ENCODE assay signal across 14 cellular contexts in the genomic region with DNA sequence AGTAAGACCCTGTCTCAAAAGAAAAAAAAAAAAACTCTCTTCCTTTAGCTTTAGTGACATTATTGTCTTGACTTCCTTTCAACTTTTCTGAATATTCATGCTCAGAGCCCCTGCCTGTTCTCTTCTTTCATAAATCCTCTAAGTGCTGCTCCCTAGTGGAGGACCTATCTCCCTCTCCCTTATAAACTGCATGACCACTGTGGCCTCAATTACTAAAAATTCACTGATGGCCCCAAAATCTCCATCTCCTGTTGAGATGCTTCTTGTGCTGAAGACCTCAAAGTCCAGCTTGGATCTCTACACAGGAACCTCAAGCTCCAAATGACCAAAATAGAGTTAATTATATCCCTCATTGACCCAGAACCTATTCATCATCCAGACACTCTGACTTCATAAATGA. TPM values are rescaled to one million over a fixed set of nuclear protein-coding genes. Genes with fewer than 3 reads are reported as not detected.
DNase-seq lines count a peak whose midpoint lies in the region; ATAC-seq, FAIRE-seq and TF ChIP-seq lines count a peak whose summit lies in the region.
"Had no signal": no experiment of that assay in that cellular context is flagged by ENCODE, and none has a peak within 500 bp of the region (broad histone marks: within the 10 kb centered on the region; RNA-seq: fewer than 3 reads in every experiment).

No MANE protein-coding gene starts in this region.

- H3K9me3 ChIP-seq in A673 (ENCODE audit: low read depth, low read length, poor library complexity, severe bottlenecking) (no peaks in the 10 kb centered on the region), tibial nerve (no peaks in the 10 kb centered on the region)

- TF ChIP-seq POLR2A in H54 (IDR thresholded peaks at IDR 0.05; ENCODE audit: low read depth, low read length) (no peak), tibial nerve (IDR thresholded peaks at IDR 0.05) (no peak)

- CTCF ChIA-PET in A673 (lab: Charles Lee), result no interaction called here

- POLR2A ChIA-PET in A673 (lab: Charles Lee; ENCODE audit: low non-redundant PET), result no interaction called here

- no peak for FAIRE-seq in H54 (lab: Jason Lieb, UNC)
- FAIRE-seq: frontal cortex had no signal

- no TSS peak for BruUV-seq in A673 (replicated peaks; lab: Mats Ljungman, UMichigan)

- TF ChIP-seq CTCF in A673 (conservative IDR thresholded peaks at IDR 0.05; ENCODE audit: low read depth, low read length) (peak; percentile 49), GM06990 (IDR thresholded peaks at IDR 0.05; ENCODE audit: insufficient read depth, low read length, poor library complexity, severe bottlenecking) (peak; percentile 48), tibial nerve (IDR thresholded peaks at IDR 0.05) (peak in 2 of 5 experiments; percentile 10 to 19)

- no peaks in the 10 kb centered on the region for H3K9me3 Mint-ChIP-seq in central memory CD8-positive, alpha-beta T cell
- H3K9me3 Mint-ChIP-seq: activated T-cell treated with anti-CD3 and anti-CD28 coated beads, Interleukin-2, amount 50 U/mL, for 4 hours had no signal

- H3K36me3 ChIP-seq in A673 (ENCODE audit: insufficient read depth, low read length, poor library complexity, severe bottlenecking) (no peaks in the 10 kb centered on the region), GM06990 (ENCODE audit: control insufficient read depth, insufficient read depth, low read length) (no peaks in the 10 kb centered on the region), tibial nerve (no peaks in the 10 kb centered on the region)

- DNase-seq in A673 (ENCODE audit: low spot score) (peak; percentile 49), GM06990 (ENCODE audit: extremely low read depth, insufficient read length) (no peak), MV-4-11 (lab: John Stamatoyannopoulos, UW) (peak; percentile 38), H54 (ENCODE audit: insufficient read length, low spot score) (no peak), NCI-H524 (lab: John Stamatoyannopoulos, UW) (no peak), NCI-H2227 (lab: John Stamatoyannopoulos, UW; ENCODE audit: unreplicated experiment) (no peak), tibial nerve (ENCODE audit: low spot score in 2 of 2) (no peak)
- no peak for DNase-seq in central memory CD8-positive, alpha-beta T cell (ENCODE audit: low spot score in 2 of 2)
- DNase-seq: activated T-cell treated with anti-CD3 and anti-CD28 coated beads, Interleukin-2, amount 50 U/mL, for 4 hours; IMR-90; NCI-H69; right cardiac atrium had no signal

- H3K27ac ChIP-seq in A673 (ENCODE audit: low read depth, low read length, poor library complexity, severe bottlenecking) (no peak overlapping the region), tibial nerve (no peak overlapping the region)

- ATAC-seq in central memory CD8-positive, alpha-beta T cell (replicated peaks; ENCODE audit: extremely low read depth, poor library complexity, severe bottlenecking), result peak; percentile 67
- ATAC-seq: activated T-cell treated with anti-CD3 and anti-CD28 coated beads, Interleukin-2, amount 50 U/mL, for 4 hours; right cardiac atrium had no signal

- H3K4me1 ChIP-seq in A673 (ENCODE audit: insufficient read depth, low read length, poor library complexity, severe bottlenecking) (no peaks in the 10 kb centered on the region), tibial nerve (no peaks in the 10 kb centered on the region)

- peaks cover 19% of the 10 kb centered on the region for H3K4me1 Mint-ChIP-seq in central memory CD8-positive, alpha-beta T cell

- H3K4me3 ChIP-seq in A673 (ENCODE audit: low read depth, low read length, poor library complexity, severe bottlenecking) (no peak overlapping the region), GM06990 (replicated peaks; ENCODE audit: low read depth, low read length) (no peak overlapping the region), tibial nerve (no peak overlapping the region)

- peaks cover 20% of the 10 kb centered on the region for H3K27me3 ChIP-seq in A673 (replicated peaks; ENCODE audit: insufficient read depth, low read depth, low read length, poor library complexity)
- H3K27me3 ChIP-seq in GM06990 (replicated peaks; ENCODE audit: control insufficient read depth, insufficient read depth, low read length), result no peaks in the 10 kb centered on the region
- no peaks in the 10 kb centered on the region for H3K27me3 ChIP-seq in tibial nerve

- no peak overlapping the region for H3K27ac Mint-ChIP-seq in central memory CD8-positive, alpha-beta T cell (ENCODE audit: low read depth)

- TF ChIP-seq EP300 in tibial nerve (IDR thresholded peaks at IDR 0.05), result no peak

- intact Hi-C loops in A673 (cut with micrococcal nuclease; ENCODE audit: unreplicated experiment), result no loop called here

- H3K4me3 Mint-ChIP-seq in central memory CD8-positive, alpha-beta T cell, result no peak overlapping the region
- H3K4me3 Mint-ChIP-seq: activated T-cell treated with anti-CD3 and anti-CD28 coated beads, Interleukin-2, amount 50 U/mL, for 4 hours had no signal

- peaks cover 3% of the 10 kb centered on the region for H3K36me3 Mint-ChIP-seq in central memory CD8-positive, alpha-beta T cell (ENCODE audit: insufficient read depth)

- H3K27me3 Mint-ChIP-seq in central memory CD8-positive, alpha-beta T cell, result no peaks in the 10 kb centered on the region

RNA-seq across cellular contexts. Expression of a gene that starts 7.8 kb away (rescaled TPM):
- total RNA-seq in A673 (2021) (not detected in 2 replicates), tibial nerve (1 to 10 TPM in 1 of 4 donors, under 1 TPM in 1, not detected in 2; 0.42 to 1.2 TPM)
- total RNA-seq: activated T-cell treated with anti-CD3 and anti-CD28 coated beads, Interleukin-2, amount 50 U/mL, for 4 hours; frontal cortex; IMR-90; lung microvascular endothelial cell had no signal

RNA-seq across cellular contexts. Expression of a gene that starts 14.5 kb away (rescaled TPM):
- total RNA-seq in A673 (2021), result not detected in 2 replicates
- under 1 TPM in 3 of 4 donors, not detected in 1; 0.63 to 0.98 (median 0.90) TPM for total RNA-seq in tibial nerve
- total RNA-seq: frontal cortex, IMR-90, lung microvascular endothelial cell had no signal

Comparison
In these comparisons a context has a peak if more than half of its experiments do, and no peak if none do; other contexts are left out.
1. DNase-seq: peak in A673 (single experiment) and MV-4-11 (single experiment); none in GM06990 (single experiment), central memory CD8-positive, alpha-beta T cell (0 of 2), H54 (single experiment), NCI-H524 (0 of 2), NCI-H2227 (single experiment) and tibial nerve (0 of 2).